28 cellular contexts compared by ENCODE assay signal in the genomic region with DNA sequence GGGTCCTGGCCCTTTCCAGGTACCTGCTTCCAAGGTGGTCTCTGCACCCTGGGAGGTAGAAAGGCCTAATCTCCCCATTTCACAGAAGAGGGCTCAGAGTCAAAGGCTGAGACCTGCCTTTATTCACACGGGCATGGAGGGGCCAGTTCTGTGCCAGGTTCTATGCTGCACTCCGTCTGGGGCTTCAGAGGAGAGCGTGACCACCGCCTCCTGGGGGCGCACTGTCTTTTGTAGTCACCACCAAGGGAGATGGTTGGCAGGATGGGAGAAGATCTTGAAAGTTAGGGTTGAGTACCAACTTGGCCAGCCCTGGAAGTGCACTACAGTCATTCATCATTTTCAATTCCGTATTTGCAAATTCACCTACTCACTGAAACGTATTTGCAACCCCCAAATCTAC. TPM values are rescaled to one million over a fixed set of nuclear protein-coding genes. Genes with fewer than 3 reads are reported as not detected.
DNase-seq lines count a peak whose midpoint lies in the region; ATAC-seq and TF ChIP-seq lines count a peak whose summit lies in the region.
"Had no signal": no experiment of that assay in that cellular context is flagged by ENCODE, and none has a peak within 500 bp of the region (broad histone marks: within the 10 kb centered on the region; RNA-seq: fewer than 3 reads in every experiment).

No MANE protein-coding gene starts in this region.

- 0 out of 2 replicates have a peak overlapping the region, but pooled peaks have one; percentile 26 for H3K4me3 ChIP-seq in OCI-LY3 (ENCODE audit: low read length)
- no peak overlapping the region for H3K4me3 ChIP-seq in aorta (ENCODE audit: low read length in 2 of 2)
- H3K4me3 ChIP-seq in upper lobe of right lung: no peak overlapping the region
- H3K4me3 ChIP-seq: SK-N-MC had no signal

- H3K36me3 ChIP-seq in OCI-LY3 (replicated peaks; ENCODE audit: low read depth, low read length) (peaks cover 9% of the 10 kb centered on the region), aorta (ENCODE audit: control insufficient read depth in 1 of 2, insufficient read depth in 2 of 2, low read length in 1 of 2) (peaks cover 2 to 7% of the 10 kb centered on the region in 2 donors), upper lobe of right lung (peaks cover 27% of the 10 kb centered on the region)

- WGBS in aorta, 2 donors: 71 to 72% methylated on average over 7 of the region's 7 CpGs

- no peaks in the 10 kb centered on the region for H3K4me1 Mint-ChIP-seq in activated CD8-positive, alpha-beta T cell treated with anti-CD3 and anti-CD28 coated beads for 36 hours (ENCODE audit: low read depth)
- H3K4me1 Mint-ChIP-seq in activated CD8-positive, alpha-beta T cell treated with anti-CD3 and anti-CD28 coated beads, Interleukin-2, amount 10 ng/mL, durations not matched to agents 7 days and 5 days (ENCODE audit: low read depth): no peaks in the 10 kb centered on the region
- H3K4me1 Mint-ChIP-seq: activated CD4-positive, alpha-beta memory T cell treated with anti-CD3 and anti-CD28 coated beads, Interleukin-2, amount 10 ng/mL, durations not matched to agents 7 days and 5 days had no signal

- no peak for TF ChIP-seq CTCF in activated CD8-positive, alpha-beta T cell treated with anti-CD3 and anti-CD28 coated beads for 36 hours (IDR thresholded peaks at IDR 0.05)
- TF ChIP-seq CTCF in OCI-LY3 (IDR thresholded peaks at IDR 0.05; ENCODE audit: low read depth, low read length) (peak; percentile 90), upper lobe of right lung (IDR thresholded peaks at IDR 0.05) (no peak)

- H3K4me1 ChIP-seq in OCI-LY3 (ENCODE audit: low read length) (peaks cover 19% of the 10 kb centered on the region), aorta (ENCODE audit: control insufficient read depth in 1 of 2, insufficient read depth in 2 of 2, low read length in 2 of 2) (no peaks in the 10 kb centered on the region), upper lobe of right lung (no peaks in the 10 kb centered on the region)

- no peaks in the 10 kb centered on the region for H3K9me3 ChIP-seq in OCI-LY3 (ENCODE audit: insufficient read depth, low read length)
- H3K9me3 ChIP-seq in aorta (ENCODE audit: control insufficient read depth, low read length): no peaks in the 10 kb centered on the region
- no peaks in the 10 kb centered on the region for H3K9me3 ChIP-seq in upper lobe of right lung

- peak overlapping the region; percentile 46 for H3K4me2 ChIP-seq in OCI-LY3 (ENCODE audit: low read length)

- H4K20me1 ChIP-seq in OCI-LY3 (ENCODE audit: insufficient read depth, low read length): no peaks in the 10 kb centered on the region

- H3K27me3 ChIP-seq in OCI-LY3 (ENCODE audit: low read depth, low read length) (no peaks in the 10 kb centered on the region), aorta (ENCODE audit: control insufficient read depth in 1 of 2, insufficient read depth in 2 of 2, low read length in 1 of 2) (no peaks in the 10 kb centered on the region), upper lobe of right lung (no peaks in the 10 kb centered on the region)

- no peaks in the 10 kb centered on the region for H3K79me2 ChIP-seq in OCI-LY3 (ENCODE audit: low read length)

- intact Hi-C loops in activated CD8-positive, alpha-beta T cell treated with anti-CD3 and anti-CD28 coated beads for 36 hours (cut with micrococcal nuclease): no loop called here
- intact Hi-C loops in aorta (cut with DNase I) (no loop called here), upper lobe of right lung (cut with DNase I) (no loop called here)

- H3K27ac ChIP-seq in OCI-LY3 (ENCODE audit: low read length) (peak overlapping the region; percentile 79), aorta (ENCODE audit: low read depth in 1 of 2, low read length in 2 of 2) (no peak overlapping the region), upper lobe of right lung (no peak overlapping the region)
- H3K27ac ChIP-seq: SK-N-MC had no signal

- H3K9me3 Mint-ChIP-seq in activated CD8-positive, alpha-beta T cell treated with anti-CD3 and anti-CD28 coated beads for 36 hours: peaks cover 1% of the 10 kb centered on the region
- H3K9me3 Mint-ChIP-seq in activated CD8-positive, alpha-beta T cell treated with anti-CD3 and anti-CD28 coated beads, Interleukin-2, amount 10 ng/mL, durations not matched to agents 7 days and 5 days (ENCODE audit: insufficient read depth): no peaks in the 10 kb centered on the region
- H3K9me3 Mint-ChIP-seq: activated CD4-positive, alpha-beta memory T cell treated with anti-CD3 and anti-CD28 coated beads, Interleukin-2, amount 10 ng/mL, durations not matched to agents 7 days and 5 days had no signal

- no peaks in the 10 kb centered on the region for H3K27me3 Mint-ChIP-seq in activated CD8-positive, alpha-beta T cell treated with anti-CD3 and anti-CD28 coated beads for 36 hours
- H3K27me3 Mint-ChIP-seq in activated CD8-positive, alpha-beta T cell treated with anti-CD3 and anti-CD28 coated beads, Interleukin-2, amount 10 ng/mL, durations not matched to agents 7 days and 5 days (ENCODE audit: low read depth): no peaks in the 10 kb centered on the region
- H3K27me3 Mint-ChIP-seq: activated CD4-positive, alpha-beta memory T cell treated with anti-CD3 and anti-CD28 coated beads, Interleukin-2, amount 10 ng/mL, durations not matched to agents 7 days and 5 days had no signal

- ATAC-seq in activated CD8-positive, alpha-beta T cell treated with anti-CD3 and anti-CD28 coated beads for 36 hours: no peak
- no peak for ATAC-seq in activated CD8-positive, alpha-beta T cell treated with anti-CD3 and anti-CD28 coated beads, Interleukin-2, amount 10 ng/mL, durations not matched to agents 7 days and 5 days
- ATAC-seq in aorta (ENCODE audit: low FRiP score) (no peak), upper lobe of right lung (no peak), HG03175 (IDR thresholded peaks at IDR 0.05; ENCODE audit: unreplicated experiment) (no peak)
- ATAC-seq: left cardiac atrium had no signal

- peak; percentile 23 for DNase-seq in activated CD8-positive, alpha-beta T cell treated with anti-CD3 and anti-CD28 coated beads for 36 hours
- no peak for DNase-seq in activated CD8-positive, alpha-beta T cell treated with anti-CD3 and anti-CD28 coated beads, Interleukin-2, amount 10 ng/mL, durations not matched to agents 7 days and 5 days
- peak; percentile 55 for DNase-seq in iPS-NIHi7 (ENCODE audit: extremely low spot score)
- DNase-seq in aorta: peak; percentile 22 to 68
- DNase-seq in upper lobe of right lung: no peak
- no peak for DNase-seq in stimulated activated CD4-positive, alpha-beta T cell treated with anti-CD3 and anti-CD28 coated beads, Interleukin-4, amount 100 ng/mL, for 1 hour
- DNase-seq: ACHN; activated CD4-positive, alpha-beta memory T cell treated with anti-CD3 and anti-CD28 coated beads, Interleukin-2, amount 10 ng/mL, durations not matched to agents 7 days and 5 days; activated effector memory CD4-positive, alpha-beta T cell treated with anti-CD3 and anti-CD28 coated beads, Interleukin-2, amount 50 U/mL, for 16 hours; cerebellar nuclear complex; COR-L47; head of caudate nucleus; KBM-7; left cardiac atrium; MV-4-11; NCI-H146; NCI-H2171; NCI-H524 treated with DMSO at 0.1 percent for 48 hours; nucleus accumbens; small intestine; stimulated activated CD4-positive, alpha-beta T cell treated with anti-CD3 and anti-CD28 coated beads, Interleukin-1b, Interleukin-23, amount 100 ng/mL, for 48 hours; substantia nigra had no signal

- H3K27ac Mint-ChIP-seq in activated CD8-positive, alpha-beta T cell treated with anti-CD3 and anti-CD28 coated beads for 36 hours: no peak overlapping the region
- H3K27ac Mint-ChIP-seq in activated CD8-positive, alpha-beta T cell treated with anti-CD3 and anti-CD28 coated beads, Interleukin-2, amount 10 ng/mL, durations not matched to agents 7 days and 5 days: no peak overlapping the region
- H3K27ac Mint-ChIP-seq: activated CD4-positive, alpha-beta memory T cell treated with anti-CD3 and anti-CD28 coated beads, Interleukin-2, amount 10 ng/mL, durations not matched to agents 7 days and 5 days had no signal

- POLR2A ChIA-PET in activated CD8-positive, alpha-beta T cell treated with anti-CD3 and anti-CD28 coated beads for 36 hours (lab: Charles Lee): no interaction called here
- POLR2A ChIA-PET in activated CD8-positive, alpha-beta T cell treated with anti-CD3 and anti-CD28 coated beads, Interleukin-2, amount 10 ng/mL, durations not matched to agents 7 days and 5 days (lab: Charles Lee): no interaction called here

- no peak overlapping the region for H2AFZ ChIP-seq in OCI-LY3 (ENCODE audit: low read depth, low read length)

- H3K9ac ChIP-seq in OCI-LY3 (ENCODE audit: low read length): peak overlapping the region; percentile 44; the same call in 1 of the 2 replicates

- no peak overlapping the region for H3K4me3 Mint-ChIP-seq in activated CD8-positive, alpha-beta T cell treated with anti-CD3 and anti-CD28 coated beads for 36 hours
- H3K4me3 Mint-ChIP-seq in activated CD8-positive, alpha-beta T cell treated with anti-CD3 and anti-CD28 coated beads, Interleukin-2, amount 10 ng/mL, durations not matched to agents 7 days and 5 days: no peak overlapping the region
- H3K4me3 Mint-ChIP-seq: activated CD4-positive, alpha-beta memory T cell treated with anti-CD3 and anti-CD28 coated beads, Interleukin-2, amount 10 ng/mL, durations not matched to agents 7 days and 5 days had no signal

- H3K36me3 Mint-ChIP-seq in activated CD8-positive, alpha-beta T cell treated with anti-CD3 and anti-CD28 coated beads for 36 hours (ENCODE audit: low read depth): peaks cover 13% of the 10 kb centered on the region
- peaks cover 10% of the 10 kb centered on the region for H3K36me3 Mint-ChIP-seq in activated CD8-positive, alpha-beta T cell treated with anti-CD3 and anti-CD28 coated beads, Interleukin-2, amount 10 ng/mL, durations not matched to agents 7 days and 5 days (ENCODE audit: low read depth)

- CTCF ChIA-PET in activated CD8-positive, alpha-beta T cell treated with anti-CD3 and anti-CD28 coated beads for 36 hours (lab: Charles Lee): interaction anchor here (1.0 kb wide), 1 partner anchor 44 kb away, joined by 4 read pairs; no protein-coding TSS in a partner anchor
- CTCF ChIA-PET in activated CD8-positive, alpha-beta T cell treated with anti-CD3 and anti-CD28 coated beads, Interleukin-2, amount 10 ng/mL, durations not matched to agents 7 days and 5 days (lab: Charles Lee): no interaction called here

RNA-seq across cellular contexts. Expression of gene PRDM12, which starts 23.7 kb away (rescaled TPM):
- under 1 TPM in 1 of 2 experiments, not detected in 1; 0.14 TPM for total RNA-seq in activated CD8-positive, alpha-beta T cell treated with anti-CD3 and anti-CD28 coated beads for 36 hours
- total RNA-seq in activated CD8-positive, alpha-beta T cell treated with anti-CD3 and anti-CD28 coated beads, Interleukin-2, amount 10 ng/mL, durations not matched to agents 7 days and 5 days: not detected
- total RNA-seq in aorta (not detected), upper lobe of right lung (not detected)
- polyA plus RNA-seq in aorta: not detected
- total RNA-seq: activated CD4-positive, alpha-beta memory T cell treated with anti-CD3 and anti-CD28 coated beads, Interleukin-2, amount 10 ng/mL, durations not matched to agents 7 days and 5 days; left cardiac atrium; RPMI7951; urinary bladder had no signal
- polyA plus RNA-seq: BJ, urinary bladder had no signal

RNA-seq across cellular contexts. Expression of gene EXOSC2, which starts 52.9 kb away (rescaled TPM):
- total RNA-seq in activated CD8-positive, alpha-beta T cell treated with anti-CD3 and anti-CD28 coated beads for 36 hours: 10 to 100 TPM; 82.1 to 82.5 TPM
- 10 to 100 TPM; 59.6 to 61.6 TPM for total RNA-seq in activated CD8-positive, alpha-beta T cell treated with anti-CD3 and anti-CD28 coated beads, Interleukin-2, amount 10 ng/mL, durations not matched to agents 7 days and 5 days
- total RNA-seq in aorta (10 to 100 TPM; 18.7 to 20.2 TPM), upper lobe of right lung (23.0 TPM)
- 10 to 100 TPM in 1 of 2 donors, 1 to 10 TPM in 1; 9.5 to 17.0 TPM for polyA plus RNA-seq in aorta

Comparison
In these comparisons a context has a peak if more than half of its experiments do, and no peak if none do; other contexts are left out.
1. DNase-seq: peak in activated CD8-positive, alpha-beta T cell treated with anti-CD3 and anti-CD28 coated beads for 36 hours (single experiment), iPS-NIHi7 (single experiment) and aorta (2 of 2); none in activated CD8-positive, alpha-beta T cell treated with anti-CD3 and anti-CD28 coated beads, Interleukin-2, amount 10 ng/mL, durations not matched to agents 7 days and 5 days (single experiment), upper lobe of right lung (single experiment) and stimulated activated CD4-positive, alpha-beta T cell treated with anti-CD3 and anti-CD28 coated beads, Interleukin-4, amount 100 ng/mL, for 1 hour (single experiment).